In genomic region chr18:62329676-62330454, GRCh38 we compare ENCODE assay signal across 8 cellular contexts. TPM values are rescaled to one million over a fixed set of nuclear protein-coding genes. Genes with fewer than 3 reads are reported as not detected.
A peak's percentile ranks its signal among the peaks of the same experiment; 100 is the strongest.
DNase-seq lines count a peak whose midpoint lies in the region.

No MANE protein-coding gene starts in this region.

- H3K36me3 ChIP-seq in GM23248 (ENCODE audit: low read depth) (no peaks in the 10 kb centered on the region), HAP-1 (replicated peaks) (no peaks in the 10 kb centered on the region; the same call in 1 of the 2 replicates)

- 30 to 37% methylated on average over 15 to 16 of the region's 16 CpGs for WGBS in GM23248 (ENCODE audit: low coverage in 1 of 2, low lambda C conversion rate in 2 of 2, missing lambda C conversion rate in 2 of 2), 2 experiments

- H3K4me3 ChIP-seq in GM23248 (no peak overlapping the region), HAP-1 (no peak overlapping the region)

- H3K27me3 Mint-ChIP-seq in activated T-helper 1 cell treated with anti-CD3 and anti-CD28 coated beads, Interleukin-12 subunit alpha, Interleukin-12 subunit beta, Interleukin-2, Interleukin-4 antibody, amounts not matched to agents 30 ng/mL and 10 ng/mL and 1 ng/mL, durations not matched to agents 14 hours and 24 hours and 36 hours (ENCODE audit: insufficient read depth), result peaks cover 3% of the 10 kb centered on the region

- H3K4me2 ChIP-seq in GM23248 (ENCODE audit: unreplicated experiment), result peak overlapping the region; percentile 51

- H3K4me3 Mint-ChIP-seq in activated T-helper 1 cell treated with anti-CD3 and anti-CD28 coated beads, Interleukin-12 subunit alpha, Interleukin-12 subunit beta, Interleukin-2, Interleukin-4 antibody, amounts not matched to agents 30 ng/mL and 10 ng/mL and 1 ng/mL, durations not matched to agents 14 hours and 24 hours and 36 hours, result peak overlapping the region; percentile 74

- H3K27me3 ChIP-seq in GM23248 (replicated peaks; ENCODE audit: insufficient read depth) (peaks cover 31% of the 10 kb centered on the region), HAP-1 (ENCODE audit: low read depth) (no peaks in the 10 kb centered on the region)

- no peaks in the 10 kb centered on the region for H3K79me2 ChIP-seq in GM23248 (ENCODE audit: insufficient read depth)

- H3K9me2 ChIP-seq in GM23248 (ENCODE audit: insufficient read depth), result no peaks in the 10 kb centered on the region

- no peaks in the 10 kb centered on the region for H4K20me1 ChIP-seq in GM23248 (ENCODE audit: insufficient read depth)

- in situ Hi-C loops in GM23248 (cut with MboI) (no loop called here), HAP-1 (cut with MboI; ENCODE audit: low sequenced_read_pairs) (no loop called here)

- peaks cover 14% of the 10 kb centered on the region for H3K4me1 ChIP-seq in GM23248 (ENCODE audit: insufficient read depth)
- H3K4me1 ChIP-seq in HAP-1, result peaks cover 15% of the 10 kb centered on the region

- H3K9ac ChIP-seq in GM23248, result peak overlapping the region; percentile 38; the same call in 1 of the 2 replicates

- H3F3A ChIP-seq in GM23248 (ENCODE audit: insufficient read depth), result peaks cover 4% of the 10 kb centered on the region; the same call in 1 of the 2 replicates

- H3K9me3 ChIP-seq in GM23248 (ENCODE audit: low read depth), result no peaks in the 10 kb centered on the region
- no peaks in the 10 kb centered on the region for H3K9me3 ChIP-seq in HAP-1

- peak overlapping the region; percentile 76 for H3K27ac Mint-ChIP-seq in activated T-helper 1 cell treated with anti-CD3 and anti-CD28 coated beads, Interleukin-12 subunit alpha, Interleukin-12 subunit beta, Interleukin-2, Interleukin-4 antibody, amounts not matched to agents 30 ng/mL and 10 ng/mL and 1 ng/mL, durations not matched to agents 14 hours and 24 hours and 36 hours

- peaks cover 70% of the 10 kb centered on the region for H3K4me1 Mint-ChIP-seq in activated T-helper 1 cell treated with anti-CD3 and anti-CD28 coated beads, Interleukin-12 subunit alpha, Interleukin-12 subunit beta, Interleukin-2, Interleukin-4 antibody, amounts not matched to agents 30 ng/mL and 10 ng/mL and 1 ng/mL, durations not matched to agents 14 hours and 24 hours and 36 hours (ENCODE audit: low read depth)

- H3K36me3 Mint-ChIP-seq in activated T-helper 1 cell treated with anti-CD3 and anti-CD28 coated beads, Interleukin-12 subunit alpha, Interleukin-12 subunit beta, Interleukin-2, Interleukin-4 antibody, amounts not matched to agents 30 ng/mL and 10 ng/mL and 1 ng/mL, durations not matched to agents 14 hours and 24 hours and 36 hours (ENCODE audit: low read depth), result peaks cover 23% of the 10 kb centered on the region

- H3K27ac ChIP-seq in GM23248, result peak overlapping the region; percentile 38

- H3K9me3 Mint-ChIP-seq in activated T-helper 1 cell treated with anti-CD3 and anti-CD28 coated beads, Interleukin-12 subunit alpha, Interleukin-12 subunit beta, Interleukin-2, Interleukin-4 antibody, amounts not matched to agents 30 ng/mL and 10 ng/mL and 1 ng/mL, durations not matched to agents 14 hours and 24 hours and 36 hours, result no peaks in the 10 kb centered on the region

- intact Hi-C loops in activated T-helper 1 cell treated with anti-CD3 and anti-CD28 coated beads, Interleukin-12 subunit alpha, Interleukin-12 subunit beta, Interleukin-2, Interleukin-4 antibody, amounts not matched to agents 30 ng/mL and 10 ng/mL and 1 ng/mL, durations not matched to agents 14 hours and 24 hours and 36 hours (cut with micrococcal nuclease), result loop anchor here (1.0 to 5.0 kb wide), 3 partner anchors 9 to 387 kb away; partner anchors contain the start of gene PHLPP1
- intact Hi-C loops in head of caudate nucleus (cut with DNase I), result no loop called here

- peak; percentile 53 for DNase-seq in A172 (ENCODE audit: low spot score)
- peak; percentile 92 for DNase-seq in GM23248
- DNase-seq in activated T-helper 1 cell treated with anti-CD3 and anti-CD28 coated beads, Interleukin-12 subunit alpha, Interleukin-12 subunit beta, Interleukin-2, Interleukin-4 antibody, amounts not matched to agents 30 ng/mL and 10 ng/mL and 1 ng/mL, durations not matched to agents 14 hours and 24 hours and 36 hours (ENCODE audit: low spot score), result no peak
- peak; percentile 73 for DNase-seq in hepatic stellate cell (ENCODE audit: low spot score)
- no peak for DNase-seq in NCI-H2196 treated with DMSO at 0.1 percent for 48 hours (lab: John Stamatoyannopoulos, UW; ENCODE audit: unreplicated experiment)
- no peak for DNase-seq in head of caudate nucleus
- DNase-seq in 8988T, result no peak
- no peak for DNase-seq in HAP-1 (ENCODE audit: low spot score in 2 of 2)

- H2AFZ ChIP-seq in GM23248, result no peak overlapping the region

RNA-seq across cellular contexts. Expression of gene TNFRSF11A, which starts 4.8 kb away (rescaled TPM):
- 0.62 and 3.4 TPM in 2 replicates for total RNA-seq in A172 (2014; rRNA removed; shearing (Covaris generic))
- 0.22 TPM in 1 of 2 replicates, not detected in the other for total RNA-seq in GM23248 (2014; rRNA removed; shearing (Covaris generic))
- 0.09 TPM in 1 of 2 replicates, not detected in the other for polyA plus RNA-seq in GM23248 (2016; fragmentation: Nextera tagmentation; extraction: Ambion mirVana)
- 22.9 and 27.1 TPM in 2 replicates for total RNA-seq in activated T-helper 1 cell treated with anti-CD3 and anti-CD28 coated beads, Interleukin-12 subunit alpha, Interleukin-12 subunit beta, Interleukin-2, Interleukin-4 antibody, amounts not matched to agents 30 ng/mL and 10 ng/mL and 1 ng/mL, durations not matched to agents 14 hours and 24 hours and 36 hours

Comparison
In these comparisons a context has a peak if more than half of its experiments do, and no peak if none do; other contexts are left out.
1. DNase-seq: peak in A172 (single experiment), GM23248 (single experiment) and hepatic stellate cell (single experiment); none in activated T-helper 1 cell treated with anti-CD3 and anti-CD28 coated beads, Interleukin-12 subunit alpha, Interleukin-12 subunit beta, Interleukin-2, Interleukin-4 antibody, amounts not matched to agents 30 ng/mL and 10 ng/mL and 1 ng/mL, durations not matched to agents 14 hours and 24 hours and 36 hours (single experiment), NCI-H2196 treated with DMSO at 0.1 percent for 48 hours (single experiment), head of caudate nucleus (0 of 42), 8988T (single experiment) and HAP-1 (0 of 2).